In the genomic region with DNA sequence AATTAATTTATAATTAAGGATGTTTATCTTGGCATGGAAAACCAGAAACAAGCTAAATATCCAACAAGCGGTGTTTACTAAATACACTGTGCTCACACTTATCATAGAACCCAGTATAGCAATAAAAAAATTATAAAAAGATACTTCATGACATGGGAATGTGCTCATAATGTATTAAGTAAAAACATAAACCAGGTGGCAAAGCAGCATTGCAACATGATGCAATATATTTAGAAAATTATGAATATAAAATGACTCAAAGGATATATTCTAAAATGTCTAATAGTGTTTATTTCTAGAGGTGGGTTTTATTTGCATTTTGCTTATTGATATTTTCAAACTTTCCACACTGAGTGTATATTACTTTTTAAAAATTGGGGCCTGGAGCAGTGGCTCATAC, we compare ENCODE assay signal across 29 cellular contexts.
"Had no signal": no experiment of that assay in that cellular context is flagged by ENCODE, and none has a peak within 500 bp of the region (broad histone marks: within the 10 kb centered on the region; RNA-seq: fewer than 3 reads in every experiment).

No MANE protein-coding gene starts in this region.

- H3K4me3 Mint-ChIP-seq: activated naive CD4-positive, alpha-beta T cell treated with anti-CD3 and anti-CD28 coated beads, Interleukin-2, amount 50 U/mL, for 24 hours; activated T-helper 1 cell treated with anti-CD3 and anti-CD28 coated beads, Interleukin-12 subunit alpha, Interleukin-12 subunit beta, Interleukin-2, Interleukin-4 antibody, amounts not matched to agents 30 ng/mL and 10 ng/mL and 1 ng/mL, durations not matched to agents 14 hours and 24 hours and 36 hours; central memory CD8-positive, alpha-beta T cell; immature natural killer cell; mesothelial cell of epicardium; naive thymus-derived CD4-positive, alpha-beta T cell; stimulated activated effector memory CD8-positive, alpha-beta T cell treated with anti-CD3 and anti-CD28 coated beads, Interleukin-12 subunit alpha, Interleukin-12 subunit beta, amount 100 ng/mL, for 72 hours; stimulated activated naive CD8-positive, alpha-beta T cell treated with anti-CD3 and anti-CD28 coated beads, Interleukin-15, Interleukin-2, amounts not matched to agents 100 ng/mL and 50 ng/mL, for 24 hours; T-helper 1 cell treated with Interleukin-12 subunit alpha and Interleukin-12 subunit beta and Interleukin-4 antibody, amounts not matched to agents 30 μg/mL and 1 μg/mL, for 36 hours had no signal

- ATAC-seq: naive thymus-derived CD4-positive, alpha-beta T cell; right lobe of liver had no signal

- H3K27me3 Mint-ChIP-seq: activated naive CD4-positive, alpha-beta T cell treated with anti-CD3 and anti-CD28 coated beads, Interleukin-2, amount 50 U/mL, for 24 hours had no signal

- DNase-seq: activated CD4-positive, alpha-beta T cell treated with anti-CD3 and anti-CD28 coated beads for 48 hours; activated CD4-positive, alpha-beta T cell treated with anti-CD3 and anti-CD28 coated beads, Interleukin-2, amount 50 U/mL, for 48 hours; activated CD8-positive, alpha-beta memory T cell treated with anti-CD3 and anti-CD28 coated beads, Interleukin-2, amount 50 U/mL, for 4 hours; activated gamma-delta T cell; activated T-cell treated with anti-CD3 and anti-CD28 coated beads, Interleukin-2, amount 50 U/mL, for 1 hour; dermis blood vessel endothelial cell; effector CD4-positive, alpha-beta T cell; head of caudate nucleus; hippocampal formation; immature natural killer cell; kidney; naive thymus-derived CD4-positive, alpha-beta T cell; ovary; right lobe of liver; stimulated activated CD4-positive, alpha-beta T cell treated with anti-CD3 and anti-CD28 coated beads, Interleukin-4, amount 100 ng/mL, for 24 hours; T-helper 9 cell; upper lobe of left lung; WERI-Rb-1 had no signal

- H3K9me3 ChIP-seq: ovary, right lobe of liver, upper lobe of left lung had no signal

- H3K4me1 Mint-ChIP-seq: central memory CD8-positive, alpha-beta T cell; immature natural killer cell had no signal

- H3K9me3 Mint-ChIP-seq: activated naive CD4-positive, alpha-beta T cell treated with anti-CD3 and anti-CD28 coated beads, Interleukin-2, amount 50 U/mL, for 24 hours; activated T-helper 1 cell treated with anti-CD3 and anti-CD28 coated beads, Interleukin-12 subunit alpha, Interleukin-12 subunit beta, Interleukin-2, Interleukin-4 antibody, amounts not matched to agents 30 ng/mL and 10 ng/mL and 1 ng/mL, durations not matched to agents 14 hours and 24 hours and 36 hours; central memory CD8-positive, alpha-beta T cell; mesothelial cell of epicardium; naive thymus-derived CD4-positive, alpha-beta T cell; stimulated activated effector memory CD8-positive, alpha-beta T cell treated with anti-CD3 and anti-CD28 coated beads, Interleukin-12 subunit alpha, Interleukin-12 subunit beta, amount 100 ng/mL, for 72 hours; stimulated activated naive CD8-positive, alpha-beta T cell treated with anti-CD3 and anti-CD28 coated beads, Interleukin-15, Interleukin-2, amounts not matched to agents 100 ng/mL and 50 ng/mL, for 24 hours; T-helper 1 cell treated with Interleukin-12 subunit alpha and Interleukin-12 subunit beta and Interleukin-4 antibody, amounts not matched to agents 30 μg/mL and 1 μg/mL, for 36 hours had no signal

- H3K27ac ChIP-seq: ovary, right lobe of liver, upper lobe of left lung, WERI-Rb-1 had no signal

- H3K36me3 ChIP-seq: ovary, right lobe of liver, upper lobe of left lung, WERI-Rb-1 had no signal

- FAIRE-seq: bronchial epithelial cell, kidney, TTC549 had no signal

- H3K27me3 ChIP-seq: ovary, right lobe of liver, upper lobe of left lung had no signal

- H3K36me3 Mint-ChIP-seq: activated naive CD4-positive, alpha-beta T cell treated with anti-CD3 and anti-CD28 coated beads, Interleukin-2, amount 50 U/mL, for 24 hours; immature natural killer cell; mesothelial cell of epicardium; stimulated activated effector memory CD8-positive, alpha-beta T cell treated with anti-CD3 and anti-CD28 coated beads, Interleukin-12 subunit alpha, Interleukin-12 subunit beta, amount 100 ng/mL, for 72 hours had no signal

- H3K27ac Mint-ChIP-seq: activated naive CD4-positive, alpha-beta T cell treated with anti-CD3 and anti-CD28 coated beads, Interleukin-2, amount 50 U/mL, for 24 hours; immature natural killer cell; naive thymus-derived CD4-positive, alpha-beta T cell; progenitor cell of endocrine pancreas; stimulated activated effector memory CD8-positive, alpha-beta T cell treated with anti-CD3 and anti-CD28 coated beads, Interleukin-12 subunit alpha, Interleukin-12 subunit beta, amount 100 ng/mL, for 72 hours; stimulated activated naive CD8-positive, alpha-beta T cell treated with anti-CD3 and anti-CD28 coated beads, Interleukin-15, Interleukin-2, amounts not matched to agents 100 ng/mL and 50 ng/mL, for 24 hours; T-helper 1 cell treated with Interleukin-12 subunit alpha and Interleukin-12 subunit beta and Interleukin-4 antibody, amounts not matched to agents 30 μg/mL and 1 μg/mL, for 36 hours had no signal

- H3K4me3 ChIP-seq: ovary, right lobe of liver, skin epidermis, upper lobe of left lung had no signal
